8 cellular contexts compared by ENCODE assay signal in genomic region chr14:63726499-63726898, GRCh38. TPM values are rescaled to one million over a fixed set of nuclear protein-coding genes. Genes with fewer than 3 reads are reported as not detected.
DNase-seq lines count a peak whose midpoint lies in the region; ATAC-seq and TF ChIP-seq lines count a peak whose summit lies in the region.

No MANE protein-coding gene starts in this region.

- H3K27ac Mint-ChIP-seq in activated B cell treated with CpG ODN at 0.5 μM for 24 hours, result peak overlapping the region; percentile 96
- H3K27ac Mint-ChIP-seq in immature natural killer cell, result peak overlapping the region; percentile 62 to 98 (median 96)

- H3K9me2 ChIP-seq in SK-N-SH, result no peaks in the 10 kb centered on the region

- peaks cover 6% of the 10 kb centered on the region for H3F3A ChIP-seq in SK-N-SH (replicated peaks; ENCODE audit: insufficient read depth)

- TF ChIP-seq EP300 in SK-N-SH (IDR thresholded peaks at IDR 0.05; ENCODE audit: borderline replicate concordance in 1 of 2, low read depth in 1 of 2, low read length in 1 of 2), result no peak

- peak overlapping the region; percentile 72 to 82 for H3K4me3 ChIP-seq in SK-N-SH (ENCODE audit: low read depth in 2 of 2, low read length in 1 of 2)

- H3K4me1 Mint-ChIP-seq in activated B cell treated with CpG ODN at 0.5 μM for 24 hours (peaks cover 43% of the 10 kb centered on the region), immature natural killer cell (peaks cover 42 to 48% of the 10 kb centered on the region in 2 donors)

- TF ChIP-seq CTCF in SK-N-SH (IDR thresholded peaks at IDR 0.05) (no peak), activated B cell treated with CpG ODN at 0.5 μM for 24 hours (IDR thresholded peaks at IDR 0.05) (no peak)

- WGBS in SK-N-SH (ENCODE audit: low lambda C conversion rate), result 10% methylated on average over 5 of the region's 5 CpGs

- H3K4me3 Mint-ChIP-seq in activated B cell treated with CpG ODN at 0.5 μM for 24 hours (peak overlapping the region; percentile 99), immature natural killer cell (peak overlapping the region; percentile 99 to 100 (median 99))

- 0 out of 2 replicates have a peak, but pooled peaks cover 7% of the 10 kb centered on the region for H4K20me1 ChIP-seq in SK-N-SH (ENCODE audit: insufficient read depth)

- intact Hi-C loops in activated B cell treated with CpG ODN at 0.5 μM for 24 hours (cut with micrococcal nuclease), result loop anchor here (1.0 to 5.0 kb wide), 4 partner anchors 8 to 776 kb away; partner anchors contain the start of genes ZBTB1 and ZBTB25

- H3K4me2 ChIP-seq in SK-N-SH, result peak overlapping the region; percentile 88

- H3K36me3 Mint-ChIP-seq in activated B cell treated with CpG ODN at 0.5 μM for 24 hours (ENCODE audit: low read depth) (peaks cover 19% of the 10 kb centered on the region), immature natural killer cell (peaks cover 0 to 5% (median 2%) of the 10 kb centered on the region in 3 donors)

- peaks cover 42% of the 10 kb centered on the region for H3K79me2 ChIP-seq in SK-N-SH (ENCODE audit: insufficient read depth)

- no peaks in the 10 kb centered on the region for H3K9me3 ChIP-seq in SK-N-SH

- DNase-seq in SK-N-SH (no peak), activated B cell treated with CpG ODN at 0.5 μM for 24 hours (no peak), immature natural killer cell (no peak), superior temporal gyrus (ENCODE audit: extremely low spot score) (peak; percentile 54), SHP77 treated with DMSO at 0.1 percent for 48 hours (lab: John Stamatoyannopoulos, UW) (no peak)

- H3K27me3 Mint-ChIP-seq in activated B cell treated with CpG ODN at 0.5 μM for 24 hours, result no peaks in the 10 kb centered on the region
- H3K27me3 Mint-ChIP-seq in immature natural killer cell (ENCODE audit: low read depth in 3 of 3), result peaks cover 6 to 7% (median 6%) of the 10 kb centered on the region in 3 donors

- ATAC-seq in SK-N-SH treated with all-trans-retinoic acid at 6 μM for 48 hours (no peak), activated B cell treated with CpG ODN at 0.5 μM for 24 hours (ENCODE audit: low read depth) (no peak), HG03342 (IDR thresholded peaks at IDR 0.05; ENCODE audit: unreplicated experiment) (no peak), HG03565 (IDR thresholded peaks at IDR 0.05; ENCODE audit: unreplicated experiment) (no peak)

- POLR2A ChIA-PET in SK-N-SH (lab: Yijun Ruan, JAX) (interaction anchor here (1.8 kb wide), 1 partner anchor 85 kb away, joined by 4 read pairs; the partner anchor contains the start of gene WDR89), activated B cell treated with CpG ODN at 0.5 μM for 24 hours (lab: Charles Lee) (interaction anchor here (0.5 to 5.3 kb wide), 9 partner anchors 9 to 183 kb away, joined by 3 to 47 read pairs (median 8); partner anchors contain the start of genes PPP2R5E and WDR89)

- no peaks in the 10 kb centered on the region for H3K27me3 ChIP-seq in SK-N-SH (ENCODE audit: insufficient read depth)

- H3K4me1 ChIP-seq in SK-N-SH (ENCODE audit: control insufficient read depth in 1 of 2, insufficient read depth in 2 of 2, low read depth in 1 of 2, low read length in 1 of 2), result peaks cover 0 to 7% of the 10 kb centered on the region in 2 experiments; a peak in 3 of 4 replicates

- peak overlapping the region; percentile 81 for H3K9ac ChIP-seq in SK-N-SH

- peak overlapping the region; percentile 53; the same call in 1 of the 2 replicates for H2AFZ ChIP-seq in SK-N-SH (ENCODE audit: low read depth)

- no peak for TF ChIP-seq RAD21 in SK-N-SH (IDR thresholded peaks at IDR 0.05; ENCODE audit: low read length)

- H3K9me3 Mint-ChIP-seq in activated B cell treated with CpG ODN at 0.5 μM for 24 hours (no peaks in the 10 kb centered on the region), immature natural killer cell (no peaks in the 10 kb centered on the region)

- H3K36me3 ChIP-seq in SK-N-SH (replicated peaks in 1 of 2; ENCODE audit: control insufficient read depth in 1 of 2, insufficient read depth in 2 of 2, low read length in 1 of 2), result peaks cover 0 to 7% of the 10 kb centered on the region in 2 experiments

- CTCF ChIA-PET in SK-N-SH (lab: Yijun Ruan, JAX), result interaction anchor here (1.3 kb wide), 1 partner anchor 338 kb away, joined by 3 read pairs; no protein-coding TSS in a partner anchor
- CTCF ChIA-PET in activated B cell treated with CpG ODN at 0.5 μM for 24 hours (lab: Charles Lee), result interaction anchor here (1.3 to 4.5 kb wide), 4 partner anchors 8 to 84 kb away, joined by 3 to 51 read pairs (median 4); partner anchors contain the start of gene WDR89

- peak overlapping the region in 1 of 2 experiments; percentile 61; a peak in 1 of 4 replicates for H3K27ac ChIP-seq in SK-N-SH (ENCODE audit: low read depth in 2 of 2, low read length in 1 of 2)

TF ChIP-seq in SK-N-SH, 30 proteins besides CTCF, POLR2A, EP300 and RAD21 (continues in another document):
- TF ChIP-seq MAX (IDR thresholded peaks at IDR 0.05; ENCODE audit: low read depth), result no peak
- no peak for TF ChIP-seq JUND (IDR thresholded peaks at IDR 0.05)
- TF ChIP-seq USF1 (IDR thresholded peaks at IDR 0.05; ENCODE audit: borderline replicate concordance, low read depth), result no peak
- no peak for TF ChIP-seq CHD2 (IDR thresholded peaks at IDR 0.05; ENCODE audit: low read length, partially characterized antibody)
- TF ChIP-seq FOXM1 (IDR thresholded peaks at IDR 0.05; ENCODE audit: low read depth), result no peak

TF ChIP-seq in SK-N-SH treated with all-trans-retinoic acid at 6 μM for 48 hours, 23 proteins besides CTCF, POLR2A, EP300 and RAD21 (continues in another document):
- TF ChIP-seq CSRNP3 (CRISPR knock-in tag; IDR thresholded peaks at IDR 0.05), result no peak
- TF ChIP-seq ZFP3 (CRISPR knock-in tag; IDR thresholded peaks at IDR 0.05), result no peak
- no peak for TF ChIP-seq ZNF8 (CRISPR knock-in tag; IDR thresholded peaks at IDR 0.05)
- no peak for TF ChIP-seq BACH2 (CRISPR knock-in tag; IDR thresholded peaks at IDR 0.05; ENCODE audit: borderline replicate concordance)
- no peak for TF ChIP-seq PPARA (CRISPR knock-in tag; IDR thresholded peaks at IDR 0.05; ENCODE audit: borderline replicate concordance)
- TF ChIP-seq TCF4 (CRISPR knock-in tag; IDR thresholded peaks at IDR 0.05; ENCODE audit: borderline replicate concordance), result no peak
- no peak for TF ChIP-seq RARB (CRISPR knock-in tag; IDR thresholded peaks at IDR 0.05)
- TF ChIP-seq TSHZ2 (CRISPR knock-in tag; IDR thresholded peaks at IDR 0.05), result no peak
- no peak for TF ChIP-seq CREB5 (CRISPR knock-in tag; IDR thresholded peaks at IDR 0.05; ENCODE audit: low read depth)

RNA-seq across cellular contexts. Expression of gene SGPP1, which starts 1.4 kb away (rescaled TPM):
- polyA plus RNA-seq in SK-N-SH (2012; rRNA removed) (8.1 and 8.4 TPM in 2 replicates), immature natural killer cell (10 to 100 TPM; 16.7 to 35.2 (median 21.2) TPM)
- 11.6 and 12.3 TPM in 2 replicates for polyA plus RNA-seq in SK-N-SH (2012; cell fraction: cytosol; rRNA removed)
- 3.3 and 6.0 TPM in 2 replicates for polyA plus RNA-seq in SK-N-SH (2012; cell fraction: nucleus; rRNA removed)
- total RNA-seq in activated B cell treated with CpG ODN at 0.5 μM for 24 hours, result 20.9 and 21.2 TPM in 2 replicates
